In genomic region chr11:121341609-121342008, GRCh38 we compare ENCODE assay signal across 17 cellular contexts. TPM values are rescaled to one million over a fixed set of nuclear protein-coding genes. Genes with fewer than 3 reads are reported as not detected.
A peak's percentile ranks its signal among the peaks of the same experiment; 100 is the strongest.
DNase-seq lines count a peak whose midpoint lies in the region; ATAC-seq, FAIRE-seq and TF ChIP-seq lines count a peak whose summit lies in the region.
"Had no signal": no experiment of that assay in that cellular context is flagged by ENCODE, and none has a peak within 500 bp of the region (broad histone marks: within the 10 kb centered on the region; RNA-seq: fewer than 3 reads in every experiment).

No MANE protein-coding gene starts in this region.

- peak; percentile 56 for ATAC-seq in GM12878
- ATAC-seq in HG03097 (IDR thresholded peaks at IDR 0.05; ENCODE audit: low FRiP score, unreplicated experiment) = no peak
- ATAC-seq in HG02642 (IDR thresholded peaks at IDR 0.05; ENCODE audit: poor library complexity, unreplicated experiment) = no peak
- ATAC-seq: A549, left lobe of liver had no signal

- DNase-seq in NCI-H2196 (lab: John Stamatoyannopoulos, UW; ENCODE audit: unreplicated experiment) = peak; percentile 36
- DNase-seq in NCI-H2196 treated with DMSO at 0.1 percent for 48 hours (lab: John Stamatoyannopoulos, UW; ENCODE audit: unreplicated experiment) = no peak
- peak; percentile 19 for DNase-seq in COR-L47 (lab: John Stamatoyannopoulos, UW)
- DNase-seq in NCI-H1105 (lab: John Stamatoyannopoulos, UW) = peak; percentile 13
- DNase-seq in GM12878 (ENCODE audit: low read depth, low spot score) = no peak
- DNase-seq in 8988T = no peak
- DNase-seq: activated CD8-positive, alpha-beta memory T cell treated with anti-CD3 and anti-CD28 coated beads for 24 hours; activated effector memory CD4-positive, alpha-beta T cell treated with anti-CD3 and anti-CD28 coated beads, Interleukin-2, amount 50 U/mL, for 16 hours; foreskin fibroblast; GM23248; NCI-H446 treated with DMSO at 0.1 percent for 48 hours; sigmoid colon had no signal

- TF ChIP-seq CTCF in GM12878 (IDR thresholded peaks at IDR 0.05 in 2 of 3, conservative IDR thresholded peaks at IDR 0.05 in 1 of 3; ENCODE audit: control insufficient read depth in 2 of 3, extremely low read depth in 1 of 3, insufficient read depth in 1 of 3, low read depth in 3 of 3, low read length in 3 of 3) = no peak

- peak overlapping the region; percentile 70 for H3K27ac ChIP-seq in GM12878 (ENCODE audit: control insufficient read depth, insufficient read depth)
- H3K27ac ChIP-seq: A549, ascending aorta, GM23248, sigmoid colon had no signal

- H4K20me1 ChIP-seq in GM12878 (ENCODE audit: control insufficient read depth, insufficient read depth) = no peaks in the 10 kb centered on the region

- in situ Hi-C loops in GM12878 (cut with MboI) = no loop called here

- no peaks in the 10 kb centered on the region for H3K36me3 ChIP-seq in GM12878 (ENCODE audit: control insufficient read depth in 2 of 2, insufficient read depth in 2 of 2, low read length in 1 of 2)
- H3K36me3 ChIP-seq: ascending aorta, sigmoid colon had no signal

- intact Hi-C loops in GM12878 (cut with micrococcal nuclease; ENCODE audit: unreplicated experiment) = loop anchor here (2.0 kb wide), 1 partner anchor 25 kb away; no protein-coding TSS in a partner anchor

- no peaks in the 10 kb centered on the region for H3K27me3 ChIP-seq in GM12878 (replicated peaks in 1 of 2; ENCODE audit: control insufficient read depth in 2 of 2, insufficient read depth in 2 of 2, low read length in 1 of 2)
- H3K27me3 ChIP-seq: ascending aorta, sigmoid colon had no signal

- BruUV-seq in GM12878 (replicated peaks; lab: Mats Ljungman, UMichigan) = no TSS peak

- H3K9ac ChIP-seq in GM12878 (ENCODE audit: control insufficient read depth, insufficient read depth, low read length) = no peak overlapping the region; the same call in 1 of the 2 replicates
- H3K9ac ChIP-seq: GM23248 had no signal

- 48% methylated on average over 4 of the region's 4 CpGs for WGBS in GM12878 (ENCODE audit: insufficient coverage, insufficient replicate concordance, low lambda C conversion rate, missing lambda C conversion rate)

- no peak overlapping the region for H3K4me3 ChIP-seq in GM12878
- H3K4me3 ChIP-seq: A549, ascending aorta, GM23248, sigmoid colon had no signal

- no peaks in the 10 kb centered on the region for H3K9me3 ChIP-seq in GM12878 (replicated peaks; ENCODE audit: control insufficient read depth, insufficient read depth, low read length)
- H3K9me3 ChIP-seq: A549, ascending aorta, sigmoid colon had no signal

- POLR2A ChIA-PET in GM12878 (lab: Charles Lee) = interaction anchor here (7.6 kb wide), 1 partner anchor 25 kb away, joined by 70 read pairs; no protein-coding TSS in a partner anchor

- CTCF ChIA-PET in GM12878 (lab: Yijun Ruan, JAX) = no interaction called here

- no peak for TF ChIP-seq RAD21 in GM12878 (IDR thresholded peaks at IDR 0.05; ENCODE audit: insufficient read depth, low read depth, low read length)

- H3K4me1 ChIP-seq in GM12878 (ENCODE audit: control insufficient read depth, insufficient read depth, low read length) = peaks cover 53% of the 10 kb centered on the region
- H3K4me1 ChIP-seq: A549, ascending aorta, sigmoid colon had no signal

- H3K4me2 ChIP-seq in GM12878 (ENCODE audit: control insufficient read depth, insufficient read depth) = peak overlapping the region; percentile 44; the same call in 1 of the 2 replicates
- H3K4me2 ChIP-seq: A549 had no signal

- RAD21 ChIA-PET in GM12878 (lab: Charles Lee; ENCODE audit: unreplicated experiment) = interaction anchor here (0.6 to 7.8 kb wide), 2 partner anchors 28 to 89 kb away, joined by 5 to 92 read pairs; no protein-coding TSS in a partner anchor

- H3K79me2 ChIP-seq in GM12878 (ENCODE audit: control insufficient read depth, insufficient read depth, low read length) = no peaks in the 10 kb centered on the region

- SMC1A ChIA-PET in GM12878 (lab: Charles Lee; ENCODE audit: uncharacterized antibody, unreplicated experiment) = interaction anchor here (0.6 to 17.0 kb wide), 4 partner anchors 13 to 106 kb away, joined by 3 to 338 read pairs (median 4); no protein-coding TSS in a partner anchor

- TF ChIP-seq POLR2A in GM12878 (IDR thresholded peaks at IDR 0.05; ENCODE audit: low read depth, low read length) = no peak

- no peak for FAIRE-seq in GM12878 (lab: Jason Lieb, UNC)
- FAIRE-seq: A549 had no signal

- H2AFZ ChIP-seq in GM12878 (ENCODE audit: control insufficient read depth, low read depth, low read length) = no peak overlapping the region
- H2AFZ ChIP-seq: GM23248 had no signal

- TF ChIP-seq EP300 in GM12878 (IDR thresholded peaks at IDR 0.05; ENCODE audit: borderline replicate concordance in 1 of 2, control insufficient read depth in 1 of 2, low read depth in 2 of 2, low read length in 2 of 2) = no peak

TF ChIP-seq in GM12878, 131 proteins besides CTCF, POLR2A, EP300 and RAD21 (continues in another document):
- TF ChIP-seq IKZF2 (IDR thresholded peaks at IDR 0.05) (peak; percentile 32 to 47; a peak in 2 of 4 replicates), HDAC2 (IDR thresholded peaks at IDR 0.05) (no peak), ATF7 (IDR thresholded peaks at IDR 0.05; ENCODE audit: low read depth) (peak; percentile 52; the same call in 1 of the 2 replicates), CBX3 (IDR thresholded peaks at IDR 0.05; ENCODE audit: borderline replicate concordance, low read depth) (no peak), PKNOX1 (IDR thresholded peaks at IDR 0.05) (0 out of 2 replicates have a peak, but pooled peaks have one; percentile 15), IKZF1 (conservative IDR thresholded peaks at IDR 0.05) (no peak), CREM (IDR thresholded peaks at IDR 0.05; ENCODE audit: low read depth) (no peak), JUNB (IDR thresholded peaks at IDR 0.05) (peak; percentile 48; the same call in 1 of the 2 replicates), TCF3 (IDR thresholded peaks at IDR 0.05; ENCODE audit: borderline replicate concordance, insufficient read depth, low read depth, low read length) (peak; percentile 73; the same call in 1 of the 2 replicates), KDM1A (IDR thresholded peaks at IDR 0.05; ENCODE audit: borderline replicate concordance) (no peak), SMARCA5 (IDR thresholded peaks at IDR 0.05) (no peak), TCF12 (IDR thresholded peaks at IDR 0.05; ENCODE audit: low read depth, low read length) (peak; percentile 64; the same call in 1 of the 2 replicates), RELB (IDR thresholded peaks at IDR 0.05; ENCODE audit: low read depth) (0 out of 2 replicates have a peak, but pooled peaks have one; percentile 19), KAT2A (conservative IDR thresholded peaks at IDR 0.05; ENCODE audit: control insufficient read depth, low read depth, low read length) (no peak), RUNX3 (IDR thresholded peaks at IDR 0.05; ENCODE audit: low read length) (peak; percentile 26; the same call in 1 of the 2 replicates)

RNA-seq across cellular contexts. Expression of gene SC5D, which starts 49.0 kb away (rescaled TPM):
- 66.7 and 75.4 TPM in 2 replicates for total RNA-seq in GM12878 (2013; cell fraction: nucleolus; rRNA removed)
- 27.2 and 30.1 TPM in 2 replicates for total RNA-seq in GM12878 (2014; rRNA removed)
- 36.0 and 36.3 TPM in 2 replicates for total RNA-seq in GM12878 (2014; rRNA removed; fragmentation: Illumina TruSeq; extraction: Trizol)
- total RNA-seq in GM12878 (2021) = 22.5 and 23.7 TPM in 2 replicates
- 27.6 TPM for polyA plus RNA-seq in GM12878 (2011; ENCODE audit: low read depth)
- polyA plus RNA-seq in GM12878 (2011; rRNA removed) = 134 and 148 TPM in 2 replicates
- 24.0 and 42.1 TPM in 2 replicates for polyA plus RNA-seq in GM12878 (2011; cell fraction: cytosol; rRNA removed)
- 27.7 and 29.9 TPM in 2 replicates for polyA plus RNA-seq in GM12878 (2011; cell fraction: nucleus; rRNA removed)
- polyA plus RNA-seq in GM12878 (2012) = 40.9 and 62.5 TPM in 2 replicates
- polyA plus RNA-seq in GM12878 (2014; fragmentation: Illumina TruSeq; extraction: Trizol) = 46.1 and 58.9 TPM in 2 replicates
- 10 to 100 TPM; 26.5 to 31.7 TPM for polyA plus RNA-seq in GM12878 (2014; fragmentation: Nextera tagmentation; extraction: Ambion mirVana)
- polyA plus RNA-seq in GM12878 (2014; rRNA removed) = 25.3 and 39.5 TPM in 2 replicates
- 10 to 100 TPM; 26.2 to 30.0 TPM for polyA plus RNA-seq in GM12878 (2016; fragmentation: Nextera tagmentation; extraction: Ambion mirVana)
- 60.1 and 106 TPM in 2 replicates for polyA minus RNA-seq in GM12878 (2011; rRNA and poly(A)+ RNA removed)
- polyA minus RNA-seq in GM12878 (2011; cell fraction: cytosol; rRNA and poly(A)+ RNA removed) = 12.4 and 22.0 TPM in 2 replicates
- 25.4 and 34.3 TPM in 2 replicates for polyA minus RNA-seq in GM12878 (2011; cell fraction: nucleus; rRNA and poly(A)+ RNA removed)

Comparison
In these comparisons a context has a peak if more than half of its experiments do, and no peak if none do; other contexts are left out.
1. DNase-seq: peak in NCI-H2196 (single experiment), COR-L47 (single experiment) and NCI-H1105 (single experiment); none in NCI-H2196 treated with DMSO at 0.1 percent for 48 hours (single experiment), GM12878 (single experiment) and 8988T (single experiment).